Comparison of ENCODE assay signal across 1 cellular context in genomic region chr11:65962136-65962564, GRCh38.
TF ChIP-seq lines count a peak whose summit lies in the region.

No MANE protein-coding gene starts in this region.

TF ChIP-seq in K562, 482 proteins besides CTCF, POLR2A, EP300 and RAD21:
- TF ChIP-seq NR4A1 (CRISPR knock-in tag; IDR thresholded peaks at IDR 0.05) (no peak), NR4A1 (tag; IDR thresholded peaks at IDR 0.05) (no peak), CBX2 (IDR thresholded peaks at IDR 0.05; ENCODE audit: insufficient read depth, low read length, poor library complexity, severe bottlenecking) (no peak), ZNF316 (IDR thresholded peaks at IDR 0.05) (0 out of 2 replicates have a peak, but pooled peaks have one; percentile 20), GATA2 (CRISPR knock-in tag; IDR thresholded peaks at IDR 0.05) (no peak), ZNF121 (CRISPR knock-in tag; conservative IDR thresholded peaks at IDR 0.05) (peak; percentile 58), ZNF24 (IDR thresholded peaks at IDR 0.05) (0 out of 2 replicates have a peak, but pooled peaks have one; percentile 28)
- TF ChIP-seq, protein P1, sequence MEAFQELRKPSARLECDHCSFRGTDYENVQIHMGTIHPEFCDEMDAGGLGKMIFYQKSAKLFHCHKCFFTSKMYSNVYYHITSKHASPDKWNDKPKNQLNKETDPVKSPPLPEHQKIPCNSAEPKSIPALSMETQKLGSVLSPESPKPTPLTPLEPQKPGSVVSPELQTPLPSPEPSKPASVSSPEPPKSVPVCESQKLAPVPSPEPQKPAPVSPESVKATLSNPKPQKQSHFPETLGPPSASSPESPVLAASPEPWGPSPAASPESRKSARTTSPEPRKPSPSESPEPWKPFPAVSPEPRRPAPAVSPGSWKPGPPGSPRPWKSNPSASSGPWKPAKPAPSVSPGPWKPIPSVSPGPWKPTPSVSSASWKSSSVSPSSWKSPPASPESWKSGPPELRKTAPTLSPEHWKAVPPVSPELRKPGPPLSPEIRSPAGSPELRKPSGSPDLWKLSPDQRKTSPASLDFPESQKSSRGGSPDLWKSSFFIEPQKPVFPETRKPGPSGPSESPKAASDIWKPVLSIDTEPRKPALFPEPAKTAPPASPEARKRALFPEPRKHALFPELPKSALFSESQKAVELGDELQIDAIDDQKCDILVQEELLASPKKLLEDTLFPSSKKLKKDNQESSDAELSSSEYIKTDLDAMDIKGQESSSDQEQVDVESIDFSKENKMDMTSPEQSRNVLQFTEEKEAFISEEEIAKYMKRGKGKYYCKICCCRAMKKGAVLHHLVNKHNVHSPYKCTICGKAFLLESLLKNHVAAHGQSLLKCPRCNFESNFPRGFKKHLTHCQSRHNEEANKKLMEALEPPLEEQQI (IDR thresholded peaks at IDR 0.05): no peak
- TF ChIP-seq, protein P2, sequence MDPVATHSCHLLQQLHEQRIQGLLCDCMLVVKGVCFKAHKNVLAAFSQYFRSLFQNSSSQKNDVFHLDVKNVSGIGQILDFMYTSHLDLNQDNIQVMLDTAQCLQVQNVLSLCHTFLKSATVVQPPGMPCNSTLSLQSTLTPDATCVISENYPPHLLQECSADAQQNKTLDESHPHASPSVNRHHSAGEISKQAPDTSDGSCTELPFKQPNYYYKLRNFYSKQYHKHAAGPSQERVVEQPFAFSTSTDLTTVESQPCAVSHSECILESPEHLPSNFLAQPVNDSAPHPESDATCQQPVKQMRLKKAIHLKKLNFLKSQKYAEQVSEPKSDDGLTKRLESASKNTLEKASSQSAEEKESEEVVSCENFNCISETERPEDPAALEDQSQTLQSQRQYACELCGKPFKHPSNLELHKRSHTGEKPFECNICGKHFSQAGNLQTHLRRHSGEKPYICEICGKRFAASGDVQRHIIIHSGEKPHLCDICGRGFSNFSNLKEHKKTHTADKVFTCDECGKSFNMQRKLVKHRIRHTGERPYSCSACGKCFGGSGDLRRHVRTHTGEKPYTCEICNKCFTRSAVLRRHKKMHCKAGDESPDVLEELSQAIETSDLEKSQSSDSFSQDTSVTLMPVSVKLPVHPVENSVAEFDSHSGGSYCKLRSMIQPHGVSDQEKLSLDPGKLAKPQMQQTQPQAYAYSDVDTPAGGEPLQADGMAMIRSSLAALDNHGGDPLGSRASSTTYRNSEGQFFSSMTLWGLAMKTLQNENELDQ (CRISPR knock-in tag; IDR thresholded peaks at IDR 0.05; ENCODE audit: borderline replicate concordance): no peak
